Comparison of ENCODE assay signal across 20 cellular contexts in the genomic region with DNA sequence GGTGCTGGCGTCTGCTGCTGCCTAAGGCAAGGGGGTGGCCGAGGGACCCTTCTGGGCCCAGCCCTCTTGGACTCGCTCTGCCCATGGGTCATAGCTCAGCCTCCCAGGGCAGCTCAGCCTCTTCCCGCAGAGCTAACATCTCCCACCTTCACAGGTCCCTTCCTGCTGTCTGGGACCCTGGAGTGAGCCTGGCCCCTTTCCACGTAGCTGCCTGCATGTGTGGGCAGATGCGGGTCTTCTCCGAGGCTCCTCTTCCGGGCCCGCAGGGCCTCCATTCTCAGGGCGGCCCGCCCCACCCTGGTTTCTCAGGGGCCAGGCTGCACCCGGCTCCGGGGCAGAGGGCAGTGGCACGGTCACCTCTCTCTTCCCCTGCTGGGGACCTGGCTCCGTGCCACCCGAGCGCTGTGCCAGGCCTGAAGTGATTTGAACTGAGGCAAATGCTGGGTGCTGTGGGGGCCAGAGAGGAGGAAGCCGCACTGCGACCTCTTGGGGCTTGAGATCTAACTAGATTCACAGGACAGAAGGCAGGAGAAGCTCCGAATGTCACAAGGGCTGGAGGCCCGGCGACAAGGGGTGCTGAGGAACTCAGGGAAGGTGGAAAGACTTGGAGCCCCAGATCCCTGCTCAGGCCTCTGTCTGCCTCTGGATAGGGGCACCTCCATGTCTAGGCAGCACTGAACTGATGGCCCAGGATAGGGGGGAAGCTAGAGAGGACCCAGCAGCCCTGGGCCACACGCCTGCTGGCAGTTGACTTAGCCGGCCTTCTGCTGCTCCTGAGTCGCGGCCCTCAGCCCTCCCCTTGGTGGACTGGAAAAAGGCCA. TPM values are rescaled to one million over a fixed set of nuclear protein-coding genes. Genes with fewer than 3 reads are reported as not detected.
A peak's percentile ranks its signal among the peaks of the same experiment; 100 is the strongest.
DNase-seq lines count a peak whose midpoint lies in the region; ATAC-seq and TF ChIP-seq lines count a peak whose summit lies in the region.
"Had no signal": no experiment of that assay in that cellular context is flagged by ENCODE, and none has a peak within 500 bp of the region (broad histone marks: within the 10 kb centered on the region; RNA-seq: fewer than 3 reads in every experiment).

No MANE protein-coding gene starts in this region.

- H3K27ac ChIP-seq in dorsolateral prefrontal cortex (peak overlapping the region in 55 of 59 donors; percentile 29 to 91 (median 77)), sigmoid colon (no peak overlapping the region)
- H3K27ac ChIP-seq: suprapubic skin had no signal

- peaks cover 0 to 5% (median 1%) of the 10 kb centered on the region in 4 donors for H3K4me1 ChIP-seq in sigmoid colon
- H3K4me1 ChIP-seq: suprapubic skin had no signal

- no peak for TF ChIP-seq EP300 in sigmoid colon (IDR thresholded peaks at IDR 0.05)

- no peaks in the 10 kb centered on the region for H3K9me3 ChIP-seq in sigmoid colon
- H3K9me3 ChIP-seq: suprapubic skin had no signal

- DNase-seq in H7 (peak; percentile 61), dorsolateral prefrontal cortex (no peak), left lobe of liver (ENCODE audit: low spot score) (peak; percentile 94), sigmoid colon (peak; percentile 67), GM19238 (ENCODE audit: insufficient read length, low spot score) (no peak), HUDEP-2 (lab: John Stamatoyannopoulos, UW; ENCODE audit: unreplicated experiment in 76 of 76) (no peak), NCI-H82 (lab: John Stamatoyannopoulos, UW) (no peak)
- DNase-seq in central memory CD4-positive, alpha-beta T cell, result no peak
- DNase-seq: activated CD4-positive, alpha-beta T cell treated with anti-CD3 and anti-CD28 coated beads for 4 hours; CD8-positive, alpha-beta T cell; DMS79; effector memory CD8-positive, alpha-beta T cell; immature natural killer cell; naive thymus-derived CD8-positive, alpha-beta T cell; NCI-H2107; NCI-H510A; stimulated activated CD4-positive, alpha-beta T cell treated with anti-CD3 and anti-CD28 coated beads, Interleukin-12 subunit alpha, Interleukin-12 subunit beta, amount 100 ng/mL, for 4 hours; stimulated activated CD8-positive, alpha-beta memory T cell treated with anti-CD3 and anti-CD28 coated beads, Interleukin-4, amount 100 ng/mL, for 48 hours; SW 1271 had no signal

- H3K27me3 ChIP-seq in H7 (ENCODE audit: control insufficient read depth, insufficient read depth, low read length) (no peaks in the 10 kb centered on the region), dorsolateral prefrontal cortex (no peaks in the 10 kb centered on the region), sigmoid colon (no peaks in the 10 kb centered on the region)
- H3K27me3 ChIP-seq: suprapubic skin had no signal

- intact Hi-C loops in dorsolateral prefrontal cortex (cut with DNase I) (loop anchor here in 1 of 2 donors (10.0 kb wide), 1 partner anchor 454 kb away; no protein-coding TSS in a partner anchor), sigmoid colon (cut with DNase I) (no loop called here)

- H3K4me3 ChIP-seq in H7 (ENCODE audit: insufficient read depth, low read depth, low read length) (no peak overlapping the region), dorsolateral prefrontal cortex (no peak overlapping the region), sigmoid colon (no peak overlapping the region)
- H3K4me3 ChIP-seq: suprapubic skin had no signal

- H3K36me3 ChIP-seq in H7 (replicated peaks; ENCODE audit: control insufficient read depth, insufficient read depth, low read length) (no peaks in the 10 kb centered on the region; the same call in 1 of the 2 replicates), sigmoid colon (peaks cover 24 to 85% (median 48%) of the 10 kb centered on the region in 4 donors)

- peak; percentile 80 for ATAC-seq in left lobe of liver
- ATAC-seq: CD8-positive, alpha-beta T cell; effector memory CD8-positive, alpha-beta T cell; naive thymus-derived CD8-positive, alpha-beta T cell had no signal

- 92 to 93% methylated on average over 26 of the region's 26 CpGs for WGBS in sigmoid colon, 2 donors

- TF ChIP-seq POLR2A in sigmoid colon (IDR thresholded peaks at IDR 0.05), result no peak

- TF ChIP-seq CTCF in dorsolateral prefrontal cortex (IDR thresholded peaks at IDR 0.05 in 54 of 56, conservative IDR thresholded peaks at IDR 0.05 in 2 of 56; ENCODE audit: low read depth in 1 of 56, partially characterized antibody in 56 of 56) (no peak), sigmoid colon (IDR thresholded peaks at IDR 0.05) (no peak)

RNA-seq across cellular contexts. Expression of a gene that starts 40.7 kb away (rescaled TPM):
- total RNA-seq in H7 (2014; rRNA removed; shearing (Covaris generic)), result 35.8 and 52.5 TPM in 2 replicates
- total RNA-seq in dorsolateral prefrontal cortex (10 to 100 TPM; 27.2 to 59.8 (median 44.7) TPM), left lobe of liver (87.3 TPM), sigmoid colon (100 to 1,000 TPM in 2 of 4 donors, 10 to 100 TPM in 2; 57.8 to 129 (median 91.6) TPM)
- polyA plus RNA-seq in sigmoid colon, result 10 to 100 TPM; 20.3 to 60.2 (median 20.4) TPM

Comparison
In these comparisons a context has a peak if more than half of its experiments do, and no peak if none do; other contexts are left out.
1. DNase-seq: peak in H7 (single experiment), left lobe of liver (single experiment) and sigmoid colon (single experiment); none in dorsolateral prefrontal cortex (0 of 10), central memory CD4-positive, alpha-beta T cell (single experiment), GM19238 (single experiment), HUDEP-2 (0 of 76) and NCI-H82 (single experiment).
2. H3K27ac ChIP-seq: peak in dorsolateral prefrontal cortex (55 of 59); none in sigmoid colon (0 of 4).